ENCODE assay signal across 12 cellular contexts in the genomic region with DNA sequence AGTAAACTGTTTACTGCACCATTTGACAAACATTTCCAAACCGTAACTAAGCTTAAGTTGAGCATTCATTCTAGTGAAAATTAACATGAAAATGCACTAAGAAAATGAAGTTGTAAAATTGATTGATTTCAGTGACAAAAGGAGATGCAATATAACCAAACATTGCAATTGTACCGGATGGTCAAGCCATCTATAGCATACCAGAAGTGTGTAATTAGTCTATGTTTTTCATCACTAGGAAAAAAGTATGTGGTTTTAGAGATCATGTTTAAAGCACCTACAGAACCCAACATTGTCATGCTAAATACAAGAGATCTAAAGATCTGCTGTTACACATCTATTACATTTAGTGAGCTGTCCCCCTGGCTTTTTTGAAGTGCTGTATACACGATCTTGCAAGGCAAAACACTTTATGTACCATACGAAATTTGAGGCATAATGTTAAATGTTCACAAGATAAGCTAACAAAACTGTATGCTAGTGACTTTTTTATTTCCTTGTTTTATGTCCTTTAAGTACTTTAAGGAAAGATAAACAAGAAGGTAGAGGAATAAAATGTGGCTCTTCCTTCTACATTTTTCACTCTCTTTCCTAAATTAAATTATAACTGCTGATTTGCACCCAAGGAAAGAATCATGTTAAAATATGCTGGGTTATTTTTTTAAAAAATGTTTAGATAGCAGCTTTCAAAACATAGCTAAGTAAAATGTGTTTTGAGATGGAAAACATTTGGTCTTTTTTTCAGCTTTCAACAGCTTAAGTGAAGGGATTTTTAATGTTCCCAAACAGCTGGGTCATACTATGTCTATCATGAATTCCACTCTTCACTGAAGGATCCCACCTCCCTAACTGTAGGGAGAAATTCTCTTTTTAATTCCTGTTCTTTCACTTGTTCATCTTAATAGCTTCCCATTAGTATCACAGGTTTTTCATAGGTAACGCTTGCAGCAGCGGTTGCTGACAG.
DNase-seq lines count a peak whose midpoint lies in the region; ATAC-seq and TF ChIP-seq lines count a peak whose summit lies in the region.
"Had no signal": no experiment of that assay in that cellular context is flagged by ENCODE, and none has a peak within 500 bp of the region (broad histone marks: within the 10 kb centered on the region; RNA-seq: fewer than 3 reads in every experiment).

No MANE protein-coding gene starts in this region.

- no peaks in the 10 kb centered on the region for H3K27me3 ChIP-seq in left ventricle myocardium inferior (ENCODE audit: low read depth)
- H3K27me3 ChIP-seq: BLaER1 had no signal

- CTCF ChIA-PET in HEK293 (lab: Yijun Ruan, JAX) = interaction anchor here (0.6 to 1.4 kb wide), 4 partner anchors 16 to 512 kb away, joined by 3 to 5 read pairs (median 4); no protein-coding TSS in a partner anchor

- no peak overlapping the region for H3K4me3 ChIP-seq in left ventricle myocardium inferior
- H3K4me3 ChIP-seq in HEK293 (ENCODE audit: low read depth, low read length) = no peak overlapping the region
- H3K4me3 ChIP-seq: BLaER1 had no signal

- H3K36me3 ChIP-seq in left ventricle myocardium inferior = no peaks in the 10 kb centered on the region
- H3K36me3 ChIP-seq in HEK293 (ENCODE audit: control insufficient read depth in 2 of 2, insufficient read depth in 1 of 2, low read length in 2 of 2) = no peaks in the 10 kb centered on the region
- H3K36me3 ChIP-seq: BLaER1 had no signal

- intact Hi-C loops in Right ventricle myocardium superior (cut with DNase I) = no loop called here
- intact Hi-C loops in left ventricle myocardium inferior (cut with micrococcal nuclease) = no loop called here
- intact Hi-C loops in head of caudate nucleus (cut with DNase I) = no loop called here

- DNase-seq in Right ventricle myocardium superior (no peak), left ventricle myocardium inferior (no peak), left kidney (ENCODE audit: low read depth, low spot score) (peak; percentile 49), COLO829 (ENCODE audit: low spot score) (no peak), head of caudate nucleus (no peak)
- DNase-seq: AML-193; CD8-positive, alpha-beta memory T cell; DMS53; GF-D8 had no signal

- no peak overlapping the region for H3K27ac ChIP-seq in left ventricle myocardium inferior (replicated peaks)
- H3K27ac ChIP-seq in HEK293 (ENCODE audit: extremely low read depth, low read depth, low read length) = no peak overlapping the region
- H3K27ac ChIP-seq: BLaER1 had no signal

- H3K9me3 ChIP-seq in left ventricle myocardium inferior (replicated peaks) (no peaks in the 10 kb centered on the region), HEK293 (ENCODE audit: control insufficient read depth, insufficient read depth, low read depth, low read length) (no peaks in the 10 kb centered on the region)
- H3K9me3 ChIP-seq: BLaER1 had no signal

- TF ChIP-seq CTCF in left ventricle myocardium inferior (IDR thresholded peaks at IDR 0.05; ENCODE audit: borderline replicate concordance) (no peak), HEK293 (tag by site-specific recombination; IDR thresholded peaks at IDR 0.05) (no peak)

- peaks cover 3% of the 10 kb centered on the region for H3K4me1 ChIP-seq in left ventricle myocardium inferior
- peaks cover 8% of the 10 kb centered on the region for H3K4me1 ChIP-seq in HEK293 (ENCODE audit: control insufficient read depth, insufficient read depth, low read length)
- H3K4me1 ChIP-seq: BLaER1 had no signal

- peak; percentile 65 for ATAC-seq in Right ventricle myocardium superior (ENCODE audit: poor library complexity)
- no peak for ATAC-seq in HG03135 (IDR thresholded peaks at IDR 0.05; ENCODE audit: unreplicated experiment)

- POLR2A ChIA-PET in HEK293 (lab: Yijun Ruan, JAX) = no interaction called here

TF ChIP-seq in HEK293, 187 proteins besides CTCF, POLR2A, EP300 and RAD21:
- TF ChIP-seq ZNF501 (tag by site-specific recombination; IDR thresholded peaks at IDR 0.05) (0 out of 2 replicates have a peak, but pooled peaks have one; percentile 12), ZFP37 (tag by site-specific recombination; IDR thresholded peaks at IDR 0.05) (no peak), ZNF843 (tag by site-specific recombination; IDR thresholded peaks at IDR 0.05) (peak; percentile 13; the same call in 1 of the 2 replicates), ZNF248 (tag by site-specific recombination; IDR thresholded peaks at IDR 0.05) (no peak), FEZF1 (tag by site-specific recombination; IDR thresholded peaks at IDR 0.05) (peak; percentile 49; the same call in 1 of the 2 replicates), OSR2 (tag by site-specific recombination; IDR thresholded peaks at IDR 0.05) (0 out of 2 replicates have a peak, but pooled peaks have one; percentile 39), SP7 (tag by site-specific recombination; IDR thresholded peaks at IDR 0.05) (0 out of 2 replicates have a peak, but pooled peaks have one; percentile 17), ZNF341 (tag by site-specific recombination; IDR thresholded peaks at IDR 0.05; ENCODE audit: low read depth) (peak; percentile 90), GLI2 (tag by site-specific recombination; IDR thresholded peaks at IDR 0.05; ENCODE audit: borderline replicate concordance, low read depth) (peak; percentile 5; the same call in 1 of the 2 replicates), ZNF555 (tag by site-specific recombination; conservative IDR thresholded peaks at IDR 0.05) (no peak), ZBTB17 (tag by site-specific recombination; IDR thresholded peaks at IDR 0.05) (peak; percentile 27; the same call in 1 of the 2 replicates)
- TF ChIP-seq, protein P1, sequence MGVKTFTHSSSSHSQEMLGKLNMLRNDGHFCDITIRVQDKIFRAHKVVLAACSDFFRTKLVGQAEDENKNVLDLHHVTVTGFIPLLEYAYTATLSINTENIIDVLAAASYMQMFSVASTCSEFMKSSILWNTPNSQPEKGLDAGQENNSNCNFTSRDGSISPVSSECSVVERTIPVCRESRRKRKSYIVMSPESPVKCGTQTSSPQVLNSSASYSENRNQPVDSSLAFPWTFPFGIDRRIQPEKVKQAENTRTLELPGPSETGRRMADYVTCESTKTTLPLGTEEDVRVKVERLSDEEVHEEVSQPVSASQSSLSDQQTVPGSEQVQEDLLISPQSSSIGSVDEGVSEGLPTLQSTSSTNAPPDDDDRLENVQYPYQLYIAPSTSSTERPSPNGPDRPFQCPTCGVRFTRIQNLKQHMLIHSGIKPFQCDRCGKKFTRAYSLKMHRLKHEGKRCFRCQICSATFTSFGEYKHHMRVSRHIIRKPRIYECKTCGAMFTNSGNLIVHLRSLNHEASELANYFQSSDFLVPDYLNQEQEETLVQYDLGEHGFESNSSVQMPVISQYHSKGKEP (tag by site-specific recombination; IDR thresholded peaks at IDR 0.05) = peak; percentile 78
- TF ChIP-seq, protein P2, sequence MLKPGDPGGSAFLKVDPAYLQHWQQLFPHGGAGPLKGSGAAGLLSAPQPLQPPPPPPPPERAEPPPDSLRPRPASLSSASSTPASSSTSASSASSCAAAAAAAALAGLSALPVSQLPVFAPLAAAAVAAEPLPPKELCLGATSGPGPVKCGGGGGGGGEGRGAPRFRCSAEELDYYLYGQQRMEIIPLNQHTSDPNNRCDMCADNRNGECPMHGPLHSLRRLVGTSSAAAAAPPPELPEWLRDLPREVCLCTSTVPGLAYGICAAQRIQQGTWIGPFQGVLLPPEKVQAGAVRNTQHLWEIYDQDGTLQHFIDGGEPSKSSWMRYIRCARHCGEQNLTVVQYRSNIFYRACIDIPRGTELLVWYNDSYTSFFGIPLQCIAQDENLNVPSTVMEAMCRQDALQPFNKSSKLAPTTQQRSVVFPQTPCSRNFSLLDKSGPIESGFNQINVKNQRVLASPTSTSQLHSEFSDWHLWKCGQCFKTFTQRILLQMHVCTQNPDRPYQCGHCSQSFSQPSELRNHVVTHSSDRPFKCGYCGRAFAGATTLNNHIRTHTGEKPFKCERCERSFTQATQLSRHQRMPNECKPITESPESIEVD (tag by site-specific recombination; IDR thresholded peaks at IDR 0.05) = peak; percentile 85
